ENCODE assay signal across 21 cellular contexts in genomic region chr6:151051164-151051563, GRCh38.
"Had no signal": no experiment of that assay in that cellular context is flagged by ENCODE, and none has a peak within 500 bp of the region (broad histone marks: within the 10 kb centered on the region; RNA-seq: fewer than 3 reads in every experiment).

No MANE protein-coding gene starts in this region.

- H3K4me1 Mint-ChIP-seq: activated naive CD8-positive, alpha-beta T cell treated with anti-CD3 and anti-CD28 coated beads, Interleukin-2, amount 10 ng/mL, durations not matched to agents 7 days and 5 days; stimulated activated memory B cell treated with anti-CD40 and anti-IgM and Interleukin-4, amounts not matched to agents 10 μg/mL and 1 μg/mL and 100 μg/mL, for 72 hours had no signal

- H3K9me3 ChIP-seq: esophagus squamous epithelium, heart right ventricle, left lung, neutrophil, tibial nerve had no signal

- H3K36me3 ChIP-seq: esophagus squamous epithelium, neutrophil, tibial nerve had no signal

- DNase-seq: activated CD4-positive, alpha-beta T cell treated with anti-CD3 and anti-CD28 coated beads, Interleukin-2, amount 50 U/mL, for 1 hour; activated effector memory CD4-positive, alpha-beta T cell treated with Interleukin-2 at 50 U/mL for 16 hours; activated naive CD4-positive, alpha-beta T cell treated with Interleukin-2 at 50 U/mL for 16 hours; activated naive CD8-positive, alpha-beta T cell treated with anti-CD3 and anti-CD28 coated beads, Interleukin-2, amount 10 ng/mL, durations not matched to agents 7 days and 5 days; amniotic stem cell; central memory CD4-positive, alpha-beta T cell; effector CD4-positive, alpha-beta T cell; esophagus squamous epithelium; foreskin melanocyte; heart right ventricle; left lung; nephron progenitor cell; stimulated activated CD4-positive, alpha-beta T cell treated with anti-CD3 and anti-CD28 coated beads, Interleukin-12 subunit alpha, Interleukin-12 subunit beta, amount 100 ng/mL, for 4 hours; stimulated activated CD4-positive, alpha-beta T cell treated with anti-CD3 and anti-CD28 coated beads, Interleukin-4, amount 100 ng/mL, for 1 hour had no signal

- H3K27me3 Mint-ChIP-seq: activated naive CD8-positive, alpha-beta T cell treated with anti-CD3 and anti-CD28 coated beads, Interleukin-2, amount 10 ng/mL, durations not matched to agents 7 days and 5 days; dendritic cell treated with granulocyte-macrophage colony-stimulating factor and Interleukin-4, amounts not matched to agents 40 ng/mL and 50 ng/mL, for 4 days; stimulated activated memory B cell treated with anti-CD40 and anti-IgM and Interleukin-4, amounts not matched to agents 10 μg/mL and 1 μg/mL and 100 μg/mL, for 72 hours had no signal

- H3K4me1 ChIP-seq: left lung had no signal

- H3K27ac Mint-ChIP-seq: activated naive CD8-positive, alpha-beta T cell treated with anti-CD3 and anti-CD28 coated beads, Interleukin-2, amount 10 ng/mL, durations not matched to agents 7 days and 5 days; dendritic cell treated with granulocyte-macrophage colony-stimulating factor and Interleukin-4, amounts not matched to agents 40 ng/mL and 50 ng/mL, for 4 days; stimulated activated memory B cell treated with anti-CD40 and anti-IgM and Interleukin-4, amounts not matched to agents 10 μg/mL and 1 μg/mL and 100 μg/mL, for 72 hours had no signal

- H3K4me3 ChIP-seq: esophagus squamous epithelium, heart right ventricle, left lung, lung, skin epidermis, tibial nerve had no signal

- ATAC-seq: left lung; sciatic nerve; stimulated activated memory B cell treated with anti-CD40 and anti-IgM and Interleukin-4, amounts not matched to agents 10 μg/mL and 1 μg/mL and 100 μg/mL, for 72 hours had no signal

- H3K27me3 ChIP-seq: esophagus squamous epithelium, heart right ventricle, left lung, neutrophil, tibial nerve had no signal

- H3K27ac ChIP-seq: esophagus squamous epithelium, heart right ventricle, left lung, neutrophil, skin epidermis, tibial nerve had no signal

- H3K4me3 Mint-ChIP-seq: activated naive CD8-positive, alpha-beta T cell treated with anti-CD3 and anti-CD28 coated beads, Interleukin-2, amount 10 ng/mL, durations not matched to agents 7 days and 5 days; dendritic cell treated with granulocyte-macrophage colony-stimulating factor and Interleukin-4, amounts not matched to agents 40 ng/mL and 50 ng/mL, for 4 days; stimulated activated memory B cell treated with anti-CD40 and anti-IgM and Interleukin-4, amounts not matched to agents 10 μg/mL and 1 μg/mL and 100 μg/mL, for 72 hours had no signal
